ENCODE assay signal across 1 cellular context in genomic region chr5:132369012-132369470, GRCh38.
TF ChIP-seq lines count a peak whose summit lies in the region.

No MANE protein-coding gene starts in this region.

TF ChIP-seq in WTC11, 78 proteins besides CTCF, POLR2A, EP300 and RAD21 (continued from another document):
- no peak for TF ChIP-seq ZBTB21 (CRISPR knock-in tag; IDR thresholded peaks at IDR 0.05; ENCODE audit: borderline replicate concordance)
- TF ChIP-seq TP53 (CRISPR knock-in tag; IDR thresholded peaks at IDR 0.05): no peak
- TF ChIP-seq IRF2 (CRISPR knock-in tag; IDR thresholded peaks at IDR 0.05; ENCODE audit: borderline replicate concordance, low read depth): no peak
- TF ChIP-seq SOX15 (CRISPR knock-in tag; IDR thresholded peaks at IDR 0.05): no peak
